1 cellular context compared by ENCODE assay signal in genomic region chr6:155414049-155414448, GRCh38.
TF ChIP-seq lines count a peak whose summit lies in the region.

No MANE protein-coding gene starts in this region.

TF ChIP-seq in HepG2, 621 proteins besides CTCF, POLR2A, EP300 and RAD21 (continued from another document and continues in another):
- TF ChIP-seq, protein P1, sequence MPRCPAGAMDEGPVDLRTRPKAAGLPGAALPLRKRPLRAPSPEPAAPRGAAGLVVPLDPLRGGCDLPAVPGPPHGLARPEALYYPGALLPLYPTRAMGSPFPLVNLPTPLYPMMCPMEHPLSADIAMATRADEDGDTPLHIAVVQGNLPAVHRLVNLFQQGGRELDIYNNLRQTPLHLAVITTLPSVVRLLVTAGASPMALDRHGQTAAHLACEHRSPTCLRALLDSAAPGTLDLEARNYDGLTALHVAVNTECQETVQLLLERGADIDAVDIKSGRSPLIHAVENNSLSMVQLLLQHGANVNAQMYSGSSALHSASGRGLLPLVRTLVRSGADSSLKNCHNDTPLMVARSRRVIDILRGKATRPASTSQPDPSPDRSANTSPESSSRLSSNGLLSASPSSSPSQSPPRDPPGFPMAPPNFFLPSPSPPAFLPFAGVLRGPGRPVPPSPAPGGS (CRISPR knock-in tag; IDR thresholded peaks at IDR 0.05): no peak
- TF ChIP-seq ZNF234 (CRISPR knock-in tag; conservative IDR thresholded peaks at IDR 0.05): no peak
- no peak for TF ChIP-seq NAIF1 (CRISPR knock-in tag; IDR thresholded peaks at IDR 0.05; ENCODE audit: borderline replicate concordance)
- TF ChIP-seq ZNF790 (CRISPR knock-in tag; IDR thresholded peaks at IDR 0.05; ENCODE audit: borderline replicate concordance): no peak
- TF ChIP-seq GATAD2A (CRISPR knock-in tag; IDR thresholded peaks at IDR 0.05): peak; percentile 66
- peak; percentile 57; the same call in 1 of the 2 replicates for TF ChIP-seq ISL2 (CRISPR knock-in tag; IDR thresholded peaks at IDR 0.05)
- TF ChIP-seq HOXA5 (CRISPR knock-in tag; IDR thresholded peaks at IDR 0.05): no peak
- no peak for TF ChIP-seq YEATS4 (CRISPR knock-in tag; IDR thresholded peaks at IDR 0.05; ENCODE audit: borderline replicate concordance)
- no peak for TF ChIP-seq GPBP1L1 (CRISPR knock-in tag; IDR thresholded peaks at IDR 0.05)
- TF ChIP-seq ZNF574 (CRISPR knock-in tag; IDR thresholded peaks at IDR 0.05): no peak
- no peak for TF ChIP-seq NKX3-1 (CRISPR knock-in tag; IDR thresholded peaks at IDR 0.05)
- TF ChIP-seq, protein P2, sequence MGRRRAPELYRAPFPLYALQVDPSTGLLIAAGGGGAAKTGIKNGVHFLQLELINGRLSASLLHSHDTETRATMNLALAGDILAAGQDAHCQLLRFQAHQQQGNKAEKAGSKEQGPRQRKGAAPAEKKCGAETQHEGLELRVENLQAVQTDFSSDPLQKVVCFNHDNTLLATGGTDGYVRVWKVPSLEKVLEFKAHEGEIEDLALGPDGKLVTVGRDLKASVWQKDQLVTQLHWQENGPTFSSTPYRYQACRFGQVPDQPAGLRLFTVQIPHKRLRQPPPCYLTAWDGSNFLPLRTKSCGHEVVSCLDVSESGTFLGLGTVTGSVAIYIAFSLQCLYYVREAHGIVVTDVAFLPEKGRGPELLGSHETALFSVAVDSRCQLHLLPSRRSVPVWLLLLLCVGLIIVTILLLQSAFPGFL (CRISPR knock-in tag; IDR thresholded peaks at IDR 0.05): no peak
- TF ChIP-seq EHMT2 (IDR thresholded peaks at IDR 0.05; ENCODE audit: borderline replicate concordance, low read depth, low read length): no peak
- no peak for TF ChIP-seq PITX1 (CRISPR knock-in tag; IDR thresholded peaks at IDR 0.05)
- no peak for TF ChIP-seq NRL (CRISPR knock-in tag; IDR thresholded peaks at IDR 0.05; ENCODE audit: borderline replicate concordance)
- 0 out of 2 replicates have a peak, but pooled peaks have one; percentile 29 for TF ChIP-seq PPARG (CRISPR knock-in tag; conservative IDR thresholded peaks at IDR 0.05)
- TF ChIP-seq ZNF263 (CRISPR knock-in tag; IDR thresholded peaks at IDR 0.05): no peak
- TF ChIP-seq, protein P3, sequence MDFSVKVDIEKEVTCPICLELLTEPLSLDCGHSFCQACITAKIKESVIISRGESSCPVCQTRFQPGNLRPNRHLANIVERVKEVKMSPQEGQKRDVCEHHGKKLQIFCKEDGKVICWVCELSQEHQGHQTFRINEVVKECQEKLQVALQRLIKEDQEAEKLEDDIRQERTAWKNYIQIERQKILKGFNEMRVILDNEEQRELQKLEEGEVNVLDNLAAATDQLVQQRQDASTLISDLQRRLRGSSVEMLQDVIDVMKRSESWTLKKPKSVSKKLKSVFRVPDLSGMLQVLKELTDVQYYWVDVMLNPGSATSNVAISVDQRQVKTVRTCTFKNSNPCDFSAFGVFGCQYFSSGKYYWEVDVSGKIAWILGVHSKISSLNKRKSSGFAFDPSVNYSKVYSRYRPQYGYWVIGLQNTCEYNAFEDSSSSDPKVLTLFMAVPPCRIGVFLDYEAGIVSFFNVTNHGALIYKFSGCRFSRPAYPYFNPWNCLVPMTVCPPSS (IDR thresholded peaks at IDR 0.05): no peak
- TF ChIP-seq YEATS2 (CRISPR knock-in tag; IDR thresholded peaks at IDR 0.05; ENCODE audit: borderline replicate concordance): no peak
- TF ChIP-seq SOX5 (CRISPR knock-in tag; IDR thresholded peaks at IDR 0.05; ENCODE audit: borderline replicate concordance): peak; percentile 46; the same call in 1 of the 2 replicates
- TF ChIP-seq ZSCAN31 (CRISPR knock-in tag; IDR thresholded peaks at IDR 0.05; ENCODE audit: low read depth): no peak
- TF ChIP-seq ZC3H13 (CRISPR knock-in tag; IDR thresholded peaks at IDR 0.05): no peak
- TF ChIP-seq ZFP1 (CRISPR knock-in tag; IDR thresholded peaks at IDR 0.05): no peak
- no peak for TF ChIP-seq TAF1 (CRISPR knock-in tag; IDR thresholded peaks at IDR 0.05)
- TF ChIP-seq AGO1 (IDR thresholded peaks at IDR 0.05; ENCODE audit: low read depth, low read length, poor library complexity, severe bottlenecking): no peak
- TF ChIP-seq FOXO1 (CRISPR knock-in tag; IDR thresholded peaks at IDR 0.05): 0 out of 2 replicates have a peak, but pooled peaks have one; percentile 22
- TF ChIP-seq ZBTB40 (IDR thresholded peaks at IDR 0.05): no peak
- no peak for TF ChIP-seq ZBTB40 (CRISPR knock-in tag; IDR thresholded peaks at IDR 0.05)
- TF ChIP-seq SCMH1 (CRISPR knock-in tag; IDR thresholded peaks at IDR 0.05; ENCODE audit: borderline replicate concordance): no peak
- TF ChIP-seq DR1 (CRISPR knock-in tag; IDR thresholded peaks at IDR 0.05): no peak
- TF ChIP-seq ZNF24 (IDR thresholded peaks at IDR 0.05): no peak
- TF ChIP-seq, protein P4, sequence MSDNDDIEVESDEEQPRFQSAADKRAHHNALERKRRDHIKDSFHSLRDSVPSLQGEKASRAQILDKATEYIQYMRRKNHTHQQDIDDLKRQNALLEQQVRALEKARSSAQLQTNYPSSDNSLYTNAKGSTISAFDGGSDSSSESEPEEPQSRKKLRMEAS (IDR thresholded peaks at IDR 0.05): 0 out of 2 replicates have a peak, but pooled peaks have one; percentile 40
- TF ChIP-seq NCOR1 (IDR thresholded peaks at IDR 0.05; ENCODE audit: borderline replicate concordance, low read length): no peak
- no peak for TF ChIP-seq ZNF510 (CRISPR knock-in tag; IDR thresholded peaks at IDR 0.05; ENCODE audit: low read depth)
- TF ChIP-seq THRA (CRISPR knock-in tag; IDR thresholded peaks at IDR 0.05; ENCODE audit: borderline replicate concordance): 0 out of 2 replicates have a peak, but pooled peaks have one; percentile 12
- TF ChIP-seq CHD2 (IDR thresholded peaks at IDR 0.05; ENCODE audit: low read depth, low read length): no peak
- 0 out of 2 replicates have a peak, but pooled peaks have one; percentile 48 for TF ChIP-seq HMG20B (CRISPR knock-in tag; conservative IDR thresholded peaks at IDR 0.05)
- no peak for TF ChIP-seq ZNF788 (CRISPR knock-in tag; IDR thresholded peaks at IDR 0.05; ENCODE audit: borderline replicate concordance)
- TF ChIP-seq KLF12 (CRISPR knock-in tag; IDR thresholded peaks at IDR 0.05; ENCODE audit: borderline replicate concordance): no peak
- no peak for TF ChIP-seq ZBTB44 (CRISPR knock-in tag; IDR thresholded peaks at IDR 0.05)
- no peak for TF ChIP-seq ZNF678 (CRISPR knock-in tag; IDR thresholded peaks at IDR 0.05)
- TF ChIP-seq SATB2 (CRISPR knock-in tag; IDR thresholded peaks at IDR 0.05): no peak
- peak; percentile 76; the same call in 1 of the 2 replicates for TF ChIP-seq THYN1 (CRISPR knock-in tag; IDR thresholded peaks at IDR 0.05; ENCODE audit: borderline replicate concordance, low read depth)
- no peak for TF ChIP-seq CBX2 (IDR thresholded peaks at IDR 0.05; ENCODE audit: low read depth, low read length)
- no peak for TF ChIP-seq CBX2 (CRISPR knock-in tag; IDR thresholded peaks at IDR 0.05; ENCODE audit: low read depth)
